9 cellular contexts compared by ENCODE assay signal in genomic region chr11:134592391-134592990, GRCh38.
DNase-seq lines count a peak whose midpoint lies in the region; ATAC-seq and TF ChIP-seq lines count a peak whose summit lies in the region.
"Had no signal": no experiment of that assay in that cellular context is flagged by ENCODE, and none has a peak within 500 bp of the region (broad histone marks: within the 10 kb centered on the region; RNA-seq: fewer than 3 reads in every experiment).

No MANE protein-coding gene starts in this region.

- peak; percentile 80 for TF ChIP-seq CTCF in A673 (conservative IDR thresholded peaks at IDR 0.05; ENCODE audit: low read depth, low read length)
- no peak for TF ChIP-seq CTCF in omental fat pad (IDR thresholded peaks at IDR 0.05)

- BruUV-seq in A673 (replicated peaks; lab: Mats Ljungman, UMichigan) = no TSS peak

- no peaks in the 10 kb centered on the region for H3K27me3 ChIP-seq in A673 (replicated peaks; ENCODE audit: insufficient read depth, low read depth, low read length, poor library complexity)

- intact Hi-C loops in A673 (cut with micrococcal nuclease; ENCODE audit: unreplicated experiment) = no loop called here

- no peaks in the 10 kb centered on the region for H3K9me3 Mint-ChIP-seq in activated naive CD4-positive, alpha-beta T cell treated with anti-CD3 and anti-CD28 coated beads, Interleukin-2, amount 50 U/mL, for 72 hours
- H3K9me3 Mint-ChIP-seq: activated naive CD4-positive, alpha-beta T cell treated with anti-CD3 and anti-CD28 coated beads, Interleukin-2, amount 50 U/mL, for 24 hours had no signal

- ATAC-seq in GM19351 (IDR thresholded peaks at IDR 0.05; ENCODE audit: unreplicated experiment) (peak; percentile 75), HG02588 (IDR thresholded peaks at IDR 0.05; ENCODE audit: unreplicated experiment) (no peak), omental fat pad (ENCODE audit: low FRiP score) (no peak)
- peak; percentile 53 to 77 for ATAC-seq in activated naive CD4-positive, alpha-beta T cell treated with anti-CD3 and anti-CD28 coated beads, Interleukin-2, amount 50 U/mL, for 72 hours

- H3K36me3 ChIP-seq in A673 (ENCODE audit: insufficient read depth, low read length, poor library complexity, severe bottlenecking) = no peaks in the 10 kb centered on the region

- no peaks in the 10 kb centered on the region for H3K9me3 ChIP-seq in A673 (ENCODE audit: low read depth, low read length, poor library complexity, severe bottlenecking)

- no peak overlapping the region for H3K4me3 ChIP-seq in A673 (ENCODE audit: low read depth, low read length, poor library complexity, severe bottlenecking)

- CTCF ChIA-PET in A673 (lab: Charles Lee) = no interaction called here

- H3K27ac ChIP-seq in A673 (ENCODE audit: low read depth, low read length, poor library complexity, severe bottlenecking) = no peak overlapping the region

- H3K27ac Mint-ChIP-seq in activated naive CD4-positive, alpha-beta T cell treated with anti-CD3 and anti-CD28 coated beads, Interleukin-2, amount 50 U/mL, for 72 hours = no peak overlapping the region
- H3K27ac Mint-ChIP-seq: activated naive CD4-positive, alpha-beta T cell treated with anti-CD3 and anti-CD28 coated beads, Interleukin-2, amount 50 U/mL, for 24 hours had no signal

- POLR2A ChIA-PET in A673 (lab: Charles Lee; ENCODE audit: low non-redundant PET) = no interaction called here

- H3K36me3 Mint-ChIP-seq in activated naive CD4-positive, alpha-beta T cell treated with anti-CD3 and anti-CD28 coated beads, Interleukin-2, amount 50 U/mL, for 72 hours = no peaks in the 10 kb centered on the region
- H3K36me3 Mint-ChIP-seq: activated naive CD4-positive, alpha-beta T cell treated with anti-CD3 and anti-CD28 coated beads, Interleukin-2, amount 50 U/mL, for 24 hours had no signal

- DNase-seq in A673 (ENCODE audit: low spot score) (peak; percentile 56), NCI-H524 (lab: John Stamatoyannopoulos, UW) (peak; percentile 49 to 77), mucosa of gallbladder (ENCODE audit: low spot score) (peak; percentile 21), dedifferentiated amniotic fluid mesenchymal stem cell (ENCODE audit: extremely low spot score) (no peak), omental fat pad (ENCODE audit: low spot score) (no peak)
- peak in 1 of 2 donors; percentile 73 for DNase-seq in activated naive CD4-positive, alpha-beta T cell treated with anti-CD3 and anti-CD28 coated beads, Interleukin-2, amount 50 U/mL, for 72 hours (ENCODE audit: low spot score in 2 of 2)

- H3K4me1 ChIP-seq in A673 (ENCODE audit: insufficient read depth, low read length, poor library complexity, severe bottlenecking) = no peaks in the 10 kb centered on the region

Comparison
In these comparisons a context has a peak if more than half of its experiments do, and no peak if none do; other contexts are left out.
1. DNase-seq: peak in A673 (single experiment), NCI-H524 (2 of 2) and mucosa of gallbladder (single experiment); none in dedifferentiated amniotic fluid mesenchymal stem cell (single experiment) and omental fat pad (single experiment).
2. ATAC-seq: peak in GM19351 (single experiment) and activated naive CD4-positive, alpha-beta T cell treated with anti-CD3 and anti-CD28 coated beads, Interleukin-2, amount 50 U/mL, for 72 hours (2 of 2); none in HG02588 (single experiment) and omental fat pad (single experiment).